ENCODE assay signal across 8 cellular contexts in genomic region chr9:19493174-19493811, GRCh38.
A peak's percentile ranks its signal among the peaks of the same experiment; 100 is the strongest.
DNase-seq lines count a peak whose midpoint lies in the region; ATAC-seq and TF ChIP-seq lines count a peak whose summit lies in the region.

No MANE protein-coding gene starts in this region.

- H3K36me3 Mint-ChIP-seq in memory B cell, result no peaks in the 10 kb centered on the region
- no peaks in the 10 kb centered on the region for H3K36me3 Mint-ChIP-seq in stimulated activated memory B cell treated with anti-CD40 and anti-IgM and Interleukin-4, amounts not matched to agents 10 μg/mL and 1 μg/mL and 100 μg/mL, for 72 hours

- H3K9me3 Mint-ChIP-seq in memory B cell, result no peaks in the 10 kb centered on the region
- no peaks in the 10 kb centered on the region for H3K9me3 Mint-ChIP-seq in stimulated activated memory B cell treated with anti-CD40 and anti-IgM and Interleukin-4, amounts not matched to agents 10 μg/mL and 1 μg/mL and 100 μg/mL, for 72 hours

- H3K4me1 Mint-ChIP-seq in memory B cell, result peaks cover 3% of the 10 kb centered on the region
- peaks cover 18% of the 10 kb centered on the region for H3K4me1 Mint-ChIP-seq in stimulated activated memory B cell treated with anti-CD40 and anti-IgM and Interleukin-4, amounts not matched to agents 10 μg/mL and 1 μg/mL and 100 μg/mL, for 72 hours

- TF ChIP-seq CTCF in AG09319 (IDR thresholded peaks at IDR 0.05; ENCODE audit: low read depth, low read length), result peak; percentile 78

- peak overlapping the region; percentile 30 for H3K4me3 Mint-ChIP-seq in memory B cell
- H3K4me3 Mint-ChIP-seq in stimulated activated memory B cell treated with anti-CD40 and anti-IgM and Interleukin-4, amounts not matched to agents 10 μg/mL and 1 μg/mL and 100 μg/mL, for 72 hours, result peak overlapping the region; percentile 30

- peak; percentile 83 for ATAC-seq in GM18858 (IDR thresholded peaks at IDR 0.05; ENCODE audit: unreplicated experiment)
- ATAC-seq in HG03064 (IDR thresholded peaks at IDR 0.05; ENCODE audit: low read depth, unreplicated experiment), result peak; percentile 73
- ATAC-seq in memory B cell (ENCODE audit: low read depth), result peak; percentile 55
- ATAC-seq in stimulated activated memory B cell treated with anti-CD40 and anti-IgM and Interleukin-4, amounts not matched to agents 10 μg/mL and 1 μg/mL and 100 μg/mL, for 72 hours, result peak; percentile 87

- H3K27me3 Mint-ChIP-seq in memory B cell, result peaks cover 7% of the 10 kb centered on the region
- H3K27me3 Mint-ChIP-seq in stimulated activated memory B cell treated with anti-CD40 and anti-IgM and Interleukin-4, amounts not matched to agents 10 μg/mL and 1 μg/mL and 100 μg/mL, for 72 hours, result no peaks in the 10 kb centered on the region

- DNase-seq in AG09319 (ENCODE audit: extremely low read depth, low read depth) (peak; percentile 15), NCI-H2196 treated with DMSO at 0.1 percent for 48 hours (lab: John Stamatoyannopoulos, UW; ENCODE audit: unreplicated experiment) (peak; percentile 39), ecto neural progenitor cell (ENCODE audit: low spot score) (peak; percentile 70), memory B cell (ENCODE audit: low spot score in 2 of 2) (peak; percentile 18 to 25)
- peak; percentile 34 for DNase-seq in activated CD4-positive, alpha-beta T cell treated with anti-CD3 and anti-CD28 coated beads, Interleukin-2, amount 50 U/mL, for 1 hour

- H3K27ac Mint-ChIP-seq in memory B cell, result no peak overlapping the region
- H3K27ac Mint-ChIP-seq in stimulated activated memory B cell treated with anti-CD40 and anti-IgM and Interleukin-4, amounts not matched to agents 10 μg/mL and 1 μg/mL and 100 μg/mL, for 72 hours, result peak overlapping the region; percentile 13

Comparison
In these comparisons a context has a peak if more than half of its experiments do, and no peak if none do; other contexts are left out.
1. Peak in every context shown above with its lines: DNase-seq and ATAC-seq.
2. DNase-seq: peak in every context shown above with its lines; median percentile 70 in ecto neural progenitor cell; 39 in NCI-H2196 treated with DMSO at 0.1 percent for 48 hours; 34 in activated CD4-positive, alpha-beta T cell treated with anti-CD3 and anti-CD28 coated beads, Interleukin-2, amount 50 U/mL, for 1 hour; 22 in memory B cell; 15 in AG09319.